Comparison of ENCODE assay signal across 20 cellular contexts in the genomic region with DNA sequence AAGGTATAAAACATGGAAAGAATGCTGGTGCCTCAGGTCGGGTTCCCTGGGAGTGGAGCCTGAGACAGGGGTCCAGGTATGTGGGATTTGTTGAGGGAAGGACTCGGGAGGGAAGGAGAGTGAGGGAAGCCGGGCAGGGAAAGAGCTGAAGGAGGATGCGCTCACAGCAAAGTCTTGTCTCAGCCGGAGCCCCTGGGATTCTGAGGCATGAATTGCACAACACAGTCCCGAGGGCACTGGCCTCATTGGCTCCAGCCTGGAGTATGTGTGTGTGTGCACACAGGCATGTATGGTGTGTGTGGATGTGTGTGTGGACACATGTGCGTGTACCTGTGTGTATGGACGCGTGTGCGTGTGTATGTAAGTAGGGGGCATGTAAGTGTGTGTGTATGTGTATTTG.
DNase-seq lines count a peak whose midpoint lies in the region; ATAC-seq lines count a peak whose summit lies in the region.
"Had no signal": no experiment of that assay in that cellular context is flagged by ENCODE, and none has a peak within 500 bp of the region (broad histone marks: within the 10 kb centered on the region; RNA-seq: fewer than 3 reads in every experiment).

No MANE protein-coding gene starts in this region.

- POLR2A ChIA-PET in activated CD4-positive, alpha-beta memory T cell treated with anti-CD3 and anti-CD28 coated beads for 36 hours (lab: Charles Lee) = no interaction called here

- no peak for ATAC-seq in activated CD8-positive, alpha-beta memory T cell treated with anti-CD3 and anti-CD28 coated beads, Interleukin-2, amount 10 ng/mL, durations not matched to agents 7 days and 5 days
- no peak for ATAC-seq in left lobe of liver
- ATAC-seq in stimulated activated memory B cell treated with anti-CD40 and anti-IgM and Interleukin-4, amounts not matched to agents 10 μg/mL and 1 μg/mL and 100 μg/mL, for 72 hours = no peak
- ATAC-seq in effector memory CD8-positive, alpha-beta T cell (replicated peaks) = no peak
- ATAC-seq: GM23338, PC-3 had no signal

- no peaks in the 10 kb centered on the region for H3K4me1 Mint-ChIP-seq in activated CD8-positive, alpha-beta memory T cell treated with anti-CD3 and anti-CD28 coated beads, Interleukin-2, amount 10 ng/mL, durations not matched to agents 7 days and 5 days
- H3K4me1 Mint-ChIP-seq in stimulated activated memory B cell treated with anti-CD40 and anti-IgM and Interleukin-4, amounts not matched to agents 10 μg/mL and 1 μg/mL and 100 μg/mL, for 72 hours = peaks cover 53% of the 10 kb centered on the region
- no peaks in the 10 kb centered on the region for H3K4me1 Mint-ChIP-seq in activated CD4-positive, alpha-beta memory T cell treated with anti-CD3 and anti-CD28 coated beads for 36 hours (ENCODE audit: low read depth)
- no peaks in the 10 kb centered on the region for H3K4me1 Mint-ChIP-seq in effector memory CD8-positive, alpha-beta T cell (ENCODE audit: low read depth in 2 of 2)

- no peaks in the 10 kb centered on the region for H3K27me3 ChIP-seq in NT2/D1 (ENCODE audit: insufficient read depth, insufficient read length)

- H3K9me3 Mint-ChIP-seq in activated CD8-positive, alpha-beta memory T cell treated with anti-CD3 and anti-CD28 coated beads, Interleukin-2, amount 10 ng/mL, durations not matched to agents 7 days and 5 days (ENCODE audit: low read depth) = no peaks in the 10 kb centered on the region
- peaks cover 5% of the 10 kb centered on the region for H3K9me3 Mint-ChIP-seq in stimulated activated memory B cell treated with anti-CD40 and anti-IgM and Interleukin-4, amounts not matched to agents 10 μg/mL and 1 μg/mL and 100 μg/mL, for 72 hours
- H3K9me3 Mint-ChIP-seq in activated CD4-positive, alpha-beta memory T cell treated with anti-CD3 and anti-CD28 coated beads for 36 hours = no peaks in the 10 kb centered on the region
- H3K9me3 Mint-ChIP-seq in effector memory CD8-positive, alpha-beta T cell = no peaks in the 10 kb centered on the region
- H3K9me3 Mint-ChIP-seq: GM23338 had no signal

- H3K9ac ChIP-seq in NT2/D1 (ENCODE audit: insufficient read length, low read depth) = no peak overlapping the region
- H3K9ac ChIP-seq: SK-N-SH had no signal

- no peaks in the 10 kb centered on the region for H3K27me3 Mint-ChIP-seq in activated CD8-positive, alpha-beta memory T cell treated with anti-CD3 and anti-CD28 coated beads, Interleukin-2, amount 10 ng/mL, durations not matched to agents 7 days and 5 days
- H3K27me3 Mint-ChIP-seq in stimulated activated memory B cell treated with anti-CD40 and anti-IgM and Interleukin-4, amounts not matched to agents 10 μg/mL and 1 μg/mL and 100 μg/mL, for 72 hours = no peaks in the 10 kb centered on the region
- H3K27me3 Mint-ChIP-seq in activated CD4-positive, alpha-beta memory T cell treated with anti-CD3 and anti-CD28 coated beads for 36 hours = no peaks in the 10 kb centered on the region
- peaks cover 7 to 9% of the 10 kb centered on the region in 2 donors for H3K27me3 Mint-ChIP-seq in effector memory CD8-positive, alpha-beta T cell
- H3K27me3 Mint-ChIP-seq: B cell had no signal

- DNase-seq in activated CD8-positive, alpha-beta memory T cell treated with anti-CD3 and anti-CD28 coated beads, Interleukin-2, amount 10 ng/mL, durations not matched to agents 7 days and 5 days = peak; percentile 27
- DNase-seq in activated CD8-positive, alpha-beta memory T cell treated with anti-CD3 and anti-CD28 coated beads, Interleukin-2, amount 50 U/mL, for 48 hours = no peak
- peak; percentile 3 for DNase-seq in NT2/D1 (ENCODE audit: low read depth, low spot score)
- DNase-seq in left lobe of liver (ENCODE audit: low spot score) = peak; percentile 24
- no peak for DNase-seq in activated CD4-positive, alpha-beta memory T cell treated with anti-CD3 and anti-CD28 coated beads for 36 hours
- DNase-seq in pons (ENCODE audit: low spot score) = no peak
- DNase-seq in effector memory CD8-positive, alpha-beta T cell = no peak
- DNase-seq: HCEC 1CT, Karpas-422, NCI-H1105, NCI-H1436 treated with DMSO at 0.1 percent for 48 hours, NCI-H187 treated with DMSO at 0.1 percent for 48 hours, NCI-H2171 treated with DMSO at 0.1 percent for 48 hours, NCI-H524 treated with DMSO at 0.1 percent for 48 hours, NCI-H774, PC-3, SK-N-SH had no signal

- no peak overlapping the region for H3K4me3 Mint-ChIP-seq in activated CD8-positive, alpha-beta memory T cell treated with anti-CD3 and anti-CD28 coated beads, Interleukin-2, amount 10 ng/mL, durations not matched to agents 7 days and 5 days
- H3K4me3 Mint-ChIP-seq in stimulated activated memory B cell treated with anti-CD40 and anti-IgM and Interleukin-4, amounts not matched to agents 10 μg/mL and 1 μg/mL and 100 μg/mL, for 72 hours = no peak overlapping the region
- H3K4me3 Mint-ChIP-seq in activated CD4-positive, alpha-beta memory T cell treated with anti-CD3 and anti-CD28 coated beads for 36 hours = no peak overlapping the region
- no peak overlapping the region for H3K4me3 Mint-ChIP-seq in effector memory CD8-positive, alpha-beta T cell
- H3K4me3 Mint-ChIP-seq: B cell, GM23338 had no signal

- no peaks in the 10 kb centered on the region for H3K36me3 ChIP-seq in NT2/D1 (ENCODE audit: insufficient read depth, insufficient read length, low read length)

- no peaks in the 10 kb centered on the region for H3K9me3 ChIP-seq in NT2/D1 (ENCODE audit: insufficient read depth, low read length)
- H3K9me3 ChIP-seq: SK-N-SH had no signal

- no peak overlapping the region for H3K27ac Mint-ChIP-seq in activated CD8-positive, alpha-beta memory T cell treated with anti-CD3 and anti-CD28 coated beads, Interleukin-2, amount 10 ng/mL, durations not matched to agents 7 days and 5 days
- H3K27ac Mint-ChIP-seq in stimulated activated memory B cell treated with anti-CD40 and anti-IgM and Interleukin-4, amounts not matched to agents 10 μg/mL and 1 μg/mL and 100 μg/mL, for 72 hours = peak overlapping the region; percentile 79
- no peak overlapping the region for H3K27ac Mint-ChIP-seq in activated CD4-positive, alpha-beta memory T cell treated with anti-CD3 and anti-CD28 coated beads for 36 hours
- H3K27ac Mint-ChIP-seq in effector memory CD8-positive, alpha-beta T cell = no peak overlapping the region
- H3K27ac Mint-ChIP-seq: B cell, GM23338 had no signal

- CTCF ChIA-PET in activated CD8-positive, alpha-beta memory T cell treated with anti-CD3 and anti-CD28 coated beads, Interleukin-2, amount 10 ng/mL, durations not matched to agents 7 days and 5 days (lab: Charles Lee) = no interaction called here
- CTCF ChIA-PET in activated CD4-positive, alpha-beta memory T cell treated with anti-CD3 and anti-CD28 coated beads for 36 hours (lab: Charles Lee) = no interaction called here

- intact Hi-C loops in activated CD4-positive, alpha-beta memory T cell treated with anti-CD3 and anti-CD28 coated beads for 36 hours (cut with micrococcal nuclease) = no loop called here

- H3K4me1 ChIP-seq in NT2/D1 (ENCODE audit: insufficient read depth, insufficient read length) = peaks cover 3% of the 10 kb centered on the region

- no peaks in the 10 kb centered on the region for H3K36me3 Mint-ChIP-seq in activated CD8-positive, alpha-beta memory T cell treated with anti-CD3 and anti-CD28 coated beads, Interleukin-2, amount 10 ng/mL, durations not matched to agents 7 days and 5 days
- H3K36me3 Mint-ChIP-seq in stimulated activated memory B cell treated with anti-CD40 and anti-IgM and Interleukin-4, amounts not matched to agents 10 μg/mL and 1 μg/mL and 100 μg/mL, for 72 hours = peaks cover 86% of the 10 kb centered on the region
- no peaks in the 10 kb centered on the region for H3K36me3 Mint-ChIP-seq in activated CD4-positive, alpha-beta memory T cell treated with anti-CD3 and anti-CD28 coated beads for 36 hours
- H3K36me3 Mint-ChIP-seq in effector memory CD8-positive, alpha-beta T cell (ENCODE audit: insufficient read depth) = peaks cover 3% of the 10 kb centered on the region

- H3K4me3 ChIP-seq in NT2/D1 (ENCODE audit: insufficient read length, low read depth) = no peak overlapping the region
- H3K4me3 ChIP-seq: GM23338 had no signal

Comparison
In these comparisons a context has a peak if more than half of its experiments do, and no peak if none do; other contexts are left out.
1. DNase-seq: peak in activated CD8-positive, alpha-beta memory T cell treated with anti-CD3 and anti-CD28 coated beads, Interleukin-2, amount 10 ng/mL, durations not matched to agents 7 days and 5 days (single experiment), NT2/D1 (single experiment) and left lobe of liver (single experiment); none in activated CD8-positive, alpha-beta memory T cell treated with anti-CD3 and anti-CD28 coated beads, Interleukin-2, amount 50 U/mL, for 48 hours (single experiment), activated CD4-positive, alpha-beta memory T cell treated with anti-CD3 and anti-CD28 coated beads for 36 hours (single experiment), pons (single experiment) and effector memory CD8-positive, alpha-beta T cell (0 of 3).